In genomic region chr14:53152627-53152908, GRCh38 we compare ENCODE assay signal across 8 cellular contexts. TPM values are rescaled to one million over a fixed set of nuclear protein-coding genes. Genes with fewer than 3 reads are reported as not detected.
DNase-seq lines count a peak whose midpoint lies in the region; ATAC-seq, FAIRE-seq and TF ChIP-seq lines count a peak whose summit lies in the region.

No MANE protein-coding gene starts in this region.

- H3K4me3 ChIP-seq in GM12878 (peak overlapping the region; percentile 94), kidney (ENCODE audit: low read length in 2 of 2) (peak overlapping the region; percentile 79 to 82)

- H3K36me3 ChIP-seq in GM12878 (ENCODE audit: control insufficient read depth in 2 of 2, insufficient read depth in 2 of 2, low read length in 1 of 2) = no peaks in the 10 kb centered on the region
- no peaks in the 10 kb centered on the region for H3K36me3 ChIP-seq in kidney (ENCODE audit: control insufficient read depth in 1 of 2, insufficient read depth in 2 of 2, low read length in 2 of 2)

- H3K36me3 Mint-ChIP-seq in CD14-positive monocyte = peaks cover 0 to 7% of the 10 kb centered on the region in 2 donors

- peak overlapping the region; percentile 85 for H3K9ac ChIP-seq in GM12878 (ENCODE audit: control insufficient read depth, insufficient read depth, low read length)
- peak overlapping the region; percentile 56 to 72 for H3K9ac ChIP-seq in kidney (ENCODE audit: low read length in 2 of 2)

- FAIRE-seq in GM12878 (lab: Jason Lieb, UNC) (no peak), kidney (lab: Jason Lieb, UNC) (no peak)

- TF ChIP-seq CTCF in CD14-positive monocyte (IDR thresholded peaks at IDR 0.05) = no peak
- no peak for TF ChIP-seq CTCF in GM12878 (IDR thresholded peaks at IDR 0.05 in 2 of 3, conservative IDR thresholded peaks at IDR 0.05 in 1 of 3; ENCODE audit: control insufficient read depth in 2 of 3, extremely low read depth in 1 of 3, insufficient read depth in 1 of 3, low read depth in 3 of 3, low read length in 3 of 3)
- no peak for TF ChIP-seq CTCF in kidney (IDR thresholded peaks at IDR 0.05; ENCODE audit: borderline replicate concordance, extremely low read depth, insufficient read depth)

- H3K27ac Mint-ChIP-seq in CD14-positive monocyte = peak overlapping the region; percentile 50 to 92 (median 86)
- H3K27ac Mint-ChIP-seq in stimulated activated naive CD8-positive, alpha-beta T cell treated with anti-CD3 and anti-CD28 coated beads, Interleukin-15, amount 100 ng/mL, for 72 hours = peak overlapping the region; percentile 98 to 99

- no peak; the same call in none of the 2 replicates for TF ChIP-seq POLR2A in GM12878 (IDR thresholded peaks at IDR 0.05; ENCODE audit: low read depth, low read length)

- H3K27me3 Mint-ChIP-seq in CD14-positive monocyte (ENCODE audit: low read depth in 3 of 3) = peaks cover 0 to 9% (median 6%) of the 10 kb centered on the region in 3 donors
- no peaks in the 10 kb centered on the region for H3K27me3 Mint-ChIP-seq in stimulated activated naive CD8-positive, alpha-beta T cell treated with anti-CD3 and anti-CD28 coated beads, Interleukin-15, amount 100 ng/mL, for 72 hours

- 0 out of 2 replicates have a peak overlapping the region, but pooled peaks have one; percentile 24 for H3K4me2 ChIP-seq in GM12878 (ENCODE audit: control insufficient read depth, insufficient read depth)

- RAD21 ChIA-PET in GM12878 (lab: Charles Lee; ENCODE audit: unreplicated experiment) = interaction anchor here (1.0 to 7.0 kb wide), 11 partner anchors 9 to 97 kb away, joined by 3 to 98 read pairs (median 6); no protein-coding TSS in a partner anchor

- H3K4me3 Mint-ChIP-seq in CD14-positive monocyte = peak overlapping the region; percentile 99 to 100
- peak overlapping the region; percentile 99 to 100 for H3K4me3 Mint-ChIP-seq in stimulated activated naive CD8-positive, alpha-beta T cell treated with anti-CD3 and anti-CD28 coated beads, Interleukin-15, amount 100 ng/mL, for 72 hours

- SMC1A ChIA-PET in GM12878 (lab: Charles Lee; ENCODE audit: uncharacterized antibody, unreplicated experiment) = interaction anchor here (0.8 to 7.5 kb wide), 6 partner anchors 16 to 143 kb away, joined by 3 to 127 read pairs (median 4); no protein-coding TSS in a partner anchor

- CTCF ChIA-PET in GM12878 (lab: Yijun Ruan, JAX) = interaction anchor here (0.7 to 6.9 kb wide), 9 partner anchors 10 to 228 kb away, joined by 3 to 60 read pairs (median 4); no protein-coding TSS in a partner anchor

- in situ Hi-C loops in GM12878 (cut with MboI) = no loop called here

- H3K4me1 ChIP-seq in GM12878 (ENCODE audit: control insufficient read depth, insufficient read depth, low read length) (peaks cover 10% of the 10 kb centered on the region), kidney (ENCODE audit: control insufficient read depth in 1 of 2, insufficient read depth in 1 of 2, low read depth in 1 of 2, low read length in 2 of 2) (peaks cover 0 to 4% of the 10 kb centered on the region in 2 donors)

- under 1% methylated on average over 30 of the region's 36 CpGs for WGBS in GM12878 (ENCODE audit: insufficient coverage, insufficient replicate concordance, low lambda C conversion rate, missing lambda C conversion rate)

- BruUV-seq in GM12878 (replicated peaks; lab: Mats Ljungman, UMichigan) = no TSS peak

- H4K20me1 ChIP-seq in GM12878 (ENCODE audit: control insufficient read depth, insufficient read depth) = peaks cover under 1% of the 10 kb centered on the region; the same call in 1 of the 2 replicates

- peak overlapping the region; percentile 69 for H2AFZ ChIP-seq in GM12878 (ENCODE audit: control insufficient read depth, low read depth, low read length)

- TF ChIP-seq EP300 in GM12878 (IDR thresholded peaks at IDR 0.05; ENCODE audit: borderline replicate concordance in 1 of 2, control insufficient read depth in 1 of 2, low read depth in 2 of 2, low read length in 2 of 2) = no peak

- peaks cover 54% of the 10 kb centered on the region for H3K79me2 ChIP-seq in GM12878 (ENCODE audit: control insufficient read depth, insufficient read depth, low read length)

- intact Hi-C loops in CD14-positive monocyte (cut with micrococcal nuclease) = no loop called here
- intact Hi-C loops in GM12878 (cut with micrococcal nuclease; ENCODE audit: unreplicated experiment) = loop anchor here (2.0 to 5.0 kb wide), 3 partner anchors 28 to 95 kb away; no protein-coding TSS in a partner anchor
- intact Hi-C loops in kidney (cut with DNase I) = no loop called here

- H3K27ac ChIP-seq in GM12878 (ENCODE audit: control insufficient read depth, insufficient read depth) (peak overlapping the region; percentile 90), kidney (ENCODE audit: low read depth in 2 of 2, low read length in 2 of 2) (peak overlapping the region; percentile 61 to 66)

- POLR2A ChIA-PET in GM12878 (lab: Charles Lee) = interaction anchor here (0.8 to 5.8 kb wide), 7 partner anchors 9 to 153 kb away, joined by 3 to 48 read pairs (median 7); no protein-coding TSS in a partner anchor

- no peaks in the 10 kb centered on the region for H3K9me3 ChIP-seq in GM12878 (replicated peaks; ENCODE audit: control insufficient read depth, insufficient read depth, low read length)
- H3K9me3 ChIP-seq in kidney (ENCODE audit: control insufficient read depth in 1 of 2, low read length in 2 of 2) = no peaks in the 10 kb centered on the region

- H3K9me3 Mint-ChIP-seq in CD14-positive monocyte = peaks cover 0 to 5% (median 0%) of the 10 kb centered on the region in 7 donors
- H3K9me3 Mint-ChIP-seq in stimulated activated naive CD8-positive, alpha-beta T cell treated with anti-CD3 and anti-CD28 coated beads, Interleukin-15, amount 100 ng/mL, for 72 hours = no peaks in the 10 kb centered on the region

- DNase-seq in CD14-positive monocyte (ENCODE audit: low spot score) (no peak), HPDE6-E6E7 (ENCODE audit: extremely low spot score) (peak; percentile 21), GM12878 (ENCODE audit: low read depth, low spot score) (no peak), kidney (peak; percentile 82), retina (no peak), NCI-H2081 treated with DMSO at 0.1 percent for 48 hours (lab: John Stamatoyannopoulos, UW) (no peak)
- no peak for DNase-seq in stimulated activated naive CD8-positive, alpha-beta T cell treated with anti-CD3 and anti-CD28 coated beads, Interleukin-15, amount 100 ng/mL, for 72 hours

- TF ChIP-seq RAD21 in GM12878 (IDR thresholded peaks at IDR 0.05; ENCODE audit: insufficient read depth, low read depth, low read length) = no peak

- ATAC-seq in GM19467 (IDR thresholded peaks at IDR 0.05; ENCODE audit: unreplicated experiment) (peak; percentile 13), GM12878 (peak; percentile 37)
- peak; percentile 39 for ATAC-seq in stimulated activated naive CD8-positive, alpha-beta T cell treated with anti-CD3 and anti-CD28 coated beads, Interleukin-15, amount 100 ng/mL, for 72 hours

- H3K4me1 Mint-ChIP-seq in CD14-positive monocyte = peaks cover 48% of the 10 kb centered on the region
- H3K4me1 Mint-ChIP-seq in stimulated activated naive CD8-positive, alpha-beta T cell treated with anti-CD3 and anti-CD28 coated beads, Interleukin-15, amount 100 ng/mL, for 72 hours = peaks cover 50% of the 10 kb centered on the region

- H3K27me3 ChIP-seq in GM12878 (replicated peaks in 1 of 2; ENCODE audit: control insufficient read depth in 2 of 2, insufficient read depth in 2 of 2, low read length in 1 of 2) = no peaks in the 10 kb centered on the region

TF ChIP-seq in GM12878, 131 proteins besides CTCF, POLR2A, EP300 and RAD21:
- TF ChIP-seq ASH2L (IDR thresholded peaks at IDR 0.05; ENCODE audit: borderline replicate concordance, low read depth) (0 out of 2 replicates have a peak, but pooled peaks have one; percentile 71), YY1 (IDR thresholded peaks at IDR 0.05; ENCODE audit: low read depth, low read length) (no peak), SRF (IDR thresholded peaks at IDR 0.05; ENCODE audit: low read depth in 2 of 2, low read length in 2 of 2) (0 out of 4 replicates have a peak, but pooled peaks of 1 of the 2 experiments have one; percentile 2)

RNA-seq across cellular contexts. Expression of gene DDHD1, which starts 0.6 kb away (rescaled TPM):
- polyA plus RNA-seq in CD14-positive monocyte = 1 to 10 TPM; 2.2 to 3.1 TPM
- total RNA-seq in GM12878 (2013; cell fraction: nucleolus; rRNA removed) = 898 and 917 TPM in 2 replicates
- 30.0 and 36.4 TPM in 2 replicates for total RNA-seq in GM12878 (2014; rRNA removed)
- total RNA-seq in GM12878 (2014; rRNA removed; fragmentation: Illumina TruSeq; extraction: Trizol) = 52.3 and 57.1 TPM in 2 replicates
- total RNA-seq in GM12878 (2021) = 39.5 and 40.1 TPM in 2 replicates
- 9.8 TPM for polyA plus RNA-seq in GM12878 (2011; ENCODE audit: low read depth)
- 26.8 and 41.3 TPM in 2 replicates for polyA plus RNA-seq in GM12878 (2011; rRNA removed)
- polyA plus RNA-seq in GM12878 (2011; cell fraction: cytosol; rRNA removed) = 8.2 TPM in 2 replicates
- polyA plus RNA-seq in GM12878 (2011; cell fraction: nucleus; rRNA removed) = 33.8 and 37.3 TPM in 2 replicates
- 13.6 and 15.0 TPM in 2 replicates for polyA plus RNA-seq in GM12878 (2012)
- 26.9 and 38.2 TPM in 2 replicates for polyA plus RNA-seq in GM12878 (2014; fragmentation: Illumina TruSeq; extraction: Trizol)
- polyA plus RNA-seq in GM12878 (2014; fragmentation: Nextera tagmentation; extraction: Ambion mirVana) = 1 to 10 TPM; 7.7 to 10.0 TPM
- 20.3 and 24.2 TPM in 2 replicates for polyA plus RNA-seq in GM12878 (2014; rRNA removed)
- polyA plus RNA-seq in GM12878 (2016; fragmentation: Nextera tagmentation; extraction: Ambion mirVana) = 10 to 100 TPM; 37.7 to 42.3 TPM
- polyA minus RNA-seq in GM12878 (2011; rRNA and poly(A)+ RNA removed) = 40.4 and 48.1 TPM in 2 replicates
- 9.8 and 11.6 TPM in 2 replicates for polyA minus RNA-seq in GM12878 (2011; cell fraction: cytosol; rRNA and poly(A)+ RNA removed)
- 70.1 and 116 TPM in 2 replicates for polyA minus RNA-seq in GM12878 (2011; cell fraction: nucleus; rRNA and poly(A)+ RNA removed)
- total RNA-seq in kidney = 11.9 TPM
- 2.1 TPM for polyA plus RNA-seq in kidney (ENCODE audit: insufficient read depth, low read depth, low replicate concordance)

Comparison
In these comparisons a context has a peak if more than half of its experiments do, and no peak if none do; other contexts are left out.
1. DNase-seq: peak in HPDE6-E6E7 (single experiment) and kidney (single experiment); none in CD14-positive monocyte (single experiment), GM12878 (single experiment), stimulated activated naive CD8-positive, alpha-beta T cell treated with anti-CD3 and anti-CD28 coated beads, Interleukin-15, amount 100 ng/mL, for 72 hours (0 of 2), retina (single experiment) and NCI-H2081 treated with DMSO at 0.1 percent for 48 hours (single experiment).
2. Peak in every context shown above with its lines, with median percentiles within 50 percentile points of each other: ATAC-seq.